Comparison of ENCODE assay signal across 10 cellular contexts in genomic region chr19:29872224-29872731, GRCh38.
DNase-seq lines count a peak whose midpoint lies in the region; ATAC-seq and TF ChIP-seq lines count a peak whose summit lies in the region.
"Had no signal": no experiment of that assay in that cellular context is flagged by ENCODE, and none has a peak within 500 bp of the region (broad histone marks: within the 10 kb centered on the region; RNA-seq: fewer than 3 reads in every experiment).

No MANE protein-coding gene starts in this region.

- H3K36me3 Mint-ChIP-seq in Calu3 (ENCODE audit: insufficient read depth, unreplicated experiment): no peaks in the 10 kb centered on the region
- no peaks in the 10 kb centered on the region for H3K36me3 Mint-ChIP-seq in mesothelial cell of epicardium

- H3K4me3 Mint-ChIP-seq in Calu3 (ENCODE audit: low read depth, unreplicated experiment) (peak overlapping the region; percentile 47), mesothelial cell of epicardium (peak overlapping the region; percentile 48)

- no TSS peak for BruUV-seq in Calu3 (replicated peaks; lab: Mats Ljungman, UMichigan)

- no peak for DNase-seq in Calu3
- DNase-seq in HK-2 (ENCODE audit: unreplicated experiment): peak; percentile 31
- DNase-seq in brain microvascular endothelial cell: no peak
- no peak for DNase-seq in mesothelial cell of epicardium (ENCODE audit: low spot score in 2 of 2, unreplicated experiment in 2 of 2)
- DNase-seq in NCI-H226: no peak
- DNase-seq in HCEC 1CT: no peak
- DNase-seq: uterus had no signal

- TF ChIP-seq CTCF in Calu3 (IDR thresholded peaks at IDR 0.05; ENCODE audit: unreplicated experiment) (no peak), brain microvascular endothelial cell (IDR thresholded peaks at IDR 0.05; ENCODE audit: low read depth, low read length, missing control alignments) (peak; percentile 38), mesothelial cell of epicardium (IDR thresholded peaks at IDR 0.05; ENCODE audit: unreplicated experiment) (no peak)

- H3K27ac Mint-ChIP-seq in Calu3 (ENCODE audit: unreplicated experiment) (no peak overlapping the region), mesothelial cell of epicardium (no peak overlapping the region)

- H3K27me3 Mint-ChIP-seq in Calu3 (ENCODE audit: unreplicated experiment) (peaks cover 39% of the 10 kb centered on the region), mesothelial cell of epicardium (ENCODE audit: low read depth) (peaks cover 48% of the 10 kb centered on the region)

- no peak overlapping the region for H3K4me3 ChIP-seq in brain microvascular endothelial cell (ENCODE audit: low read depth, low read length)
- H3K4me3 ChIP-seq: uterus had no signal

- intact Hi-C loops in Calu3 (cut with micrococcal nuclease; ENCODE audit: unreplicated experiment): loop anchor here (2.0 kb wide), 1 partner anchor 111 kb away; no protein-coding TSS in a partner anchor

- H3K27ac ChIP-seq in brain microvascular endothelial cell: no peak overlapping the region
- H3K27ac ChIP-seq: epithelial cell of prostate, uterus had no signal

- in situ Hi-C loops in brain microvascular endothelial cell (cut with HindIII; ENCODE audit: low pct_ligation_motif_present, low sequenced_read_pairs): no loop called here

- H3K4me1 Mint-ChIP-seq in Calu3 (ENCODE audit: low read depth, unreplicated experiment) (peaks cover 8% of the 10 kb centered on the region), mesothelial cell of epicardium (peaks cover 5% of the 10 kb centered on the region)

- CTCF ChIA-PET in Calu3 (lab: Charles Lee): interaction anchor here (0.6 to 2.6 kb wide), 6 partner anchors 37 to 142 kb away, joined by 3 to 16 read pairs (median 5); no protein-coding TSS in a partner anchor

- peaks cover 6% of the 10 kb centered on the region for H3K27me3 ChIP-seq in brain microvascular endothelial cell (replicated peaks)

- no peak for ATAC-seq in HG02763 (IDR thresholded peaks at IDR 0.05; ENCODE audit: unreplicated experiment)
- ATAC-seq in GM21515 (IDR thresholded peaks at IDR 0.05; ENCODE audit: unreplicated experiment): no peak

- no peaks in the 10 kb centered on the region for H3K36me3 ChIP-seq in brain microvascular endothelial cell (replicated peaks)
- H3K36me3 ChIP-seq: uterus had no signal

- H3K9me3 Mint-ChIP-seq in Calu3 (ENCODE audit: low read depth, unreplicated experiment) (no peaks in the 10 kb centered on the region), mesothelial cell of epicardium (peaks cover 4% of the 10 kb centered on the region)
